Comparison of ENCODE assay signal across 21 cellular contexts in the genomic region with DNA sequence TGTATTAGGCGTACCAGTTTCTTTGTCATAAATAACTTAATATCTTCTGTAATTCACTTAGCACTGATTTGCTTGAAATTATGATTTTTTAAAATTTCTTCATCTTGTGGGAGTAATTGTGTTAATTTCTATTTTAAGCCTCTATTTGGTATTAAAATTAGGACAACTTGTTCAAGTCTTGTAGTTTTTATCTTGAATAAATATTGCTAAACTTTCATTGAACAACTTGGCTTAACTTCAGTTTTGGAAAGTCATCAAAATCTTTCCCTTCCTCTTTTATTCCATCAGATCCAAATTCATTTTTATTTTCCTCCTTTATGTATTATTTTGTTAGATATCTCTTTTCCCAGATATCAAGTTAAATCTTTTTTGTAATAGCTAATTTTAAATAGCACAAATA. TPM values are rescaled to one million over a fixed set of nuclear protein-coding genes. Genes with fewer than 3 reads are reported as not detected.
A peak's percentile ranks its signal among the peaks of the same experiment; 100 is the strongest.
DNase-seq lines count a peak whose midpoint lies in the region; ATAC-seq and TF ChIP-seq lines count a peak whose summit lies in the region.
"Had no signal": no experiment of that assay in that cellular context is flagged by ENCODE, and none has a peak within 500 bp of the region (broad histone marks: within the 10 kb centered on the region; RNA-seq: fewer than 3 reads in every experiment).

No MANE protein-coding gene starts in this region.

- H3K27ac ChIP-seq in right atrium auricular region, result peak overlapping the region in 1 of 2 donors; percentile 41
- H3K27ac ChIP-seq: 22Rv1; BLaER1 treated with 17β-estradiol and CSF1 and Interleukin-3, amounts not matched to agents 10 nM and 100 nM had no signal

- H3K27ac Mint-ChIP-seq in nephron (peak overlapping the region in 2 of 3 experiments; percentile 60 to 64), type B pancreatic cell (no peak overlapping the region)
- H3K27ac Mint-ChIP-seq: CD4-positive, alpha-beta T cell; HFFc6 had no signal

- peaks cover 0 to 16% of the 10 kb centered on the region in 2 donors for H3K4me1 ChIP-seq in right atrium auricular region
- H3K4me1 ChIP-seq: BLaER1 treated with 17β-estradiol and CSF1 and Interleukin-3, amounts not matched to agents 10 nM and 100 nM had no signal

- H3K27me3 Mint-ChIP-seq in nephron (ENCODE audit: low read depth) (no peaks in the 10 kb centered on the region), type B pancreatic cell (no peaks in the 10 kb centered on the region)
- H3K27me3 Mint-ChIP-seq: CD4-positive, alpha-beta T cell had no signal

- no peaks in the 10 kb centered on the region for H3K36me3 ChIP-seq in right atrium auricular region
- H3K36me3 ChIP-seq: BLaER1 treated with 17β-estradiol and CSF1 and Interleukin-3, amounts not matched to agents 10 nM and 100 nM had no signal

- no peak overlapping the region for H3K4me3 ChIP-seq in right atrium auricular region
- H3K4me3 ChIP-seq in fibroblast of the aortic adventitia (ENCODE audit: low read depth, low read length), result no peak overlapping the region
- H3K4me3 ChIP-seq: BLaER1 treated with 17β-estradiol and CSF1 and Interleukin-3, amounts not matched to agents 10 nM and 100 nM; GM12878 had no signal

- TF ChIP-seq CTCF in right atrium auricular region (IDR thresholded peaks at IDR 0.05), result no peak
- TF ChIP-seq CTCF in fibroblast of the aortic adventitia (IDR thresholded peaks at IDR 0.05; ENCODE audit: insufficient read depth, low read length), result no peak
- TF ChIP-seq CTCF in nephron (IDR thresholded peaks at IDR 0.05; ENCODE audit: unreplicated experiment in 3 of 3), result no peak
- no peak for TF ChIP-seq CTCF in type B pancreatic cell (conservative IDR thresholded peaks at IDR 0.05)

- H3K4me3 Mint-ChIP-seq in nephron (no peak overlapping the region), type B pancreatic cell (no peak overlapping the region)
- H3K4me3 Mint-ChIP-seq: CD4-positive, alpha-beta T cell; HFFc6 had no signal

- H3K9me3 Mint-ChIP-seq in nephron (peaks cover 2% of the 10 kb centered on the region), type B pancreatic cell (no peaks in the 10 kb centered on the region)
- H3K9me3 Mint-ChIP-seq: HFFc6 had no signal

- no peaks in the 10 kb centered on the region for H3K9me3 ChIP-seq in right atrium auricular region

- H3K36me3 Mint-ChIP-seq in nephron (ENCODE audit: low read depth), result no peaks in the 10 kb centered on the region
- H3K36me3 Mint-ChIP-seq in type B pancreatic cell, result no peaks in the 10 kb centered on the region

- intact Hi-C loops in Right ventricle myocardium superior (cut with DNase I), result no loop called here

- ATAC-seq in Right ventricle myocardium superior (ENCODE audit: poor library complexity), result peak; percentile 49
- ATAC-seq: GM12878 had no signal

- H3K27me3 ChIP-seq in right atrium auricular region, result no peaks in the 10 kb centered on the region
- H3K27me3 ChIP-seq: BLaER1 treated with 17β-estradiol and CSF1 and Interleukin-3, amounts not matched to agents 10 nM and 100 nM had no signal

- peaks cover 21% of the 10 kb centered on the region for H3K4me1 Mint-ChIP-seq in nephron
- H3K4me1 Mint-ChIP-seq in type B pancreatic cell (ENCODE audit: unreplicated experiment), result no peaks in the 10 kb centered on the region

- DNase-seq in Right ventricle myocardium superior (no peak), right atrium auricular region (ENCODE audit: low spot score) (no peak), fibroblast of the aortic adventitia (ENCODE audit: low read depth) (peak; percentile 44), type B pancreatic cell (ENCODE audit: extremely low spot score, unreplicated experiment) (no peak), NCI-H1694 (lab: John Stamatoyannopoulos, UW) (no peak), Ammon's horn (ENCODE audit: low spot score) (no peak)
- DNase-seq: AML-193; Calu3; CD4-positive, alpha-beta T cell; DMS 273 treated with DMSO at 0.1 percent for 48 hours; DMS79; HCEC 1CT; HFFc6 had no signal

RNA-seq across cellular contexts. Expression of gene NT5C1B, which starts 31.5 kb away (rescaled TPM):
- total RNA-seq in Right ventricle myocardium superior, result not detected
- total RNA-seq in right atrium auricular region, result not detected
- not detected in 2 replicates for total RNA-seq in fibroblast of the aortic adventitia (ENCODE audit: low replicate concordance)
- total RNA-seq in type B pancreatic cell (ENCODE audit: low replicate concordance), result not detected in 2 replicates
- total RNA-seq: A673; Calu3; CD4-positive, alpha-beta T cell; G401; GM12878; H4; HFFc6; HT1080 had no signal
